ENCODE assay signal across 13 cellular contexts in the genomic region with DNA sequence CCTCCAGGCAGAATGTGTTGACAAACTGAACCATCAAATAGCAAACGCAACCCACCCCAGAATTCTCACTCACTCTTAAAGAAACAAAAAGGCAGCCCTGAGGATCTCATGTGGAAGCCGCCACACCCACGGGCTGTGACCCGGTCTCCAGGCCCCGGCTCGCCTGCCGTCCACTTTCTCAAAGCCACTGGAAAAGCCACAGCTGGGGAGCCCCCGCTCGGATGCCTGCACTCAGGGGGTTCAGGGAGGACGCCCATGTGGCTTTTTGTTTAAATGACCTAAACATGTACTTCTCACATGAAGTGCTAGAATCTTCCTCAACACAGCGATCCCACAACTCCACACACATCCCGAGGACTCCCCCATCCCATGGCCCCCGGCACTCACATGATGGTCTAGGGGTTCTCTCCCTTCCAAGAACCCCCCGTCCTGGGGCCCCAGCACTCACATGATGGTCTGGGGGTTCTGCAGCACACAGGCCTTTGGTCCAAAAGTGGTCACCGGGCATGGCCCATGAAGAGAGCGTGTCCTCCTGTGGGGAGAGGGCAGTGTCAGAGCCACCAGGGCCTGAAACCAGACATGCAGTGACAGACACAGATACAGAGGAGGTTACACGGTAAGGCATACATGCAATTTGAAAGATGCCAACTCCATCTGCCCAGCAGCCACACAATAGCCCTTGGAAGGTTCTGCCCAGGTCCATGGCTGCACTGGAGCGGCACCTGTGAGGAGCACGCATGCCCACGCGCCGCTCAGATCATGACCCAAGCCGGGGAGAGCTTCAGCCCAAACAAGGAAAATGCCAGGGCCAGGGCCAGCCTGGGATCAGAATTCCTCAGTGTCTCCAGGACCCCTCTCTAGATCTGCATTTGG. TPM values are rescaled to one million over a fixed set of nuclear protein-coding genes. Genes with fewer than 3 reads are reported as not detected.
A peak's percentile ranks its signal among the peaks of the same experiment; 100 is the strongest.
DNase-seq lines count a peak whose midpoint lies in the region; ATAC-seq and TF ChIP-seq lines count a peak whose summit lies in the region.
"Had no signal": no experiment of that assay in that cellular context is flagged by ENCODE, and none has a peak within 500 bp of the region (broad histone marks: within the 10 kb centered on the region; RNA-seq: fewer than 3 reads in every experiment).

No MANE protein-coding gene starts in this region.

- H3K36me3 ChIP-seq in esophagus squamous epithelium, result peaks cover 26 to 87% (median 33%) of the 10 kb centered on the region in 3 donors

- POLR2A ChIA-PET in RWPE1 (lab: Yijun Ruan, JAX; ENCODE audit: low non-redundant PET), result interaction anchor here (0.6 kb wide), 1 partner anchor 186 kb away, joined by 3 read pairs; no protein-coding TSS in a partner anchor

- intact Hi-C loops in esophagus squamous epithelium (cut with DNase I), result no loop called here

- TF ChIP-seq CTCF in RWPE1 (conservative IDR thresholded peaks at IDR 0.05; ENCODE audit: low read depth) (no peak), esophagus squamous epithelium (IDR thresholded peaks at IDR 0.05) (no peak)

- H3K9me3 Mint-ChIP-seq in stimulated activated memory B cell treated with anti-CD40 and anti-IgM and Interleukin-4, amounts not matched to agents 10 μg/mL and 1 μg/mL and 100 μg/mL, for 72 hours, result no peaks in the 10 kb centered on the region
- H3K9me3 Mint-ChIP-seq: IgD-negative memory B cell had no signal

- H3K27ac ChIP-seq in RWPE1, result peak overlapping the region; percentile 89
- no peak overlapping the region for H3K27ac ChIP-seq in esophagus squamous epithelium

- peak; percentile 8 for DNase-seq in D341Med (ENCODE audit: low spot score)
- DNase-seq in RWPE1 (ENCODE audit: low spot score), result no peak
- peak; percentile 44 for DNase-seq in islet precursor cell
- DNase-seq in activated CD4-positive, alpha-beta T cell treated with anti-CD3 and anti-CD28 coated beads, Interleukin-2, amount 50 U/mL, for 1 hour, result no peak
- no peak for DNase-seq in esophagus squamous epithelium (lab: John Stamatoyannopoulos, UW)
- DNase-seq: HCEC 1CT, NCI-H1436, NCI-H2081 treated with DMSO at 0.1 percent for 48 hours, NCI-H524, RPMI8226 had no signal

- no peaks in the 10 kb centered on the region for H3K9me3 ChIP-seq in esophagus squamous epithelium

- H3K36me3 Mint-ChIP-seq in stimulated activated memory B cell treated with anti-CD40 and anti-IgM and Interleukin-4, amounts not matched to agents 10 μg/mL and 1 μg/mL and 100 μg/mL, for 72 hours, result peaks cover 58% of the 10 kb centered on the region
- H3K36me3 Mint-ChIP-seq: IgD-negative memory B cell had no signal

- H3K4me3 ChIP-seq in esophagus squamous epithelium, result no peak overlapping the region

- no peak for TF ChIP-seq POLR2A in esophagus squamous epithelium (IDR thresholded peaks at IDR 0.05)

- H3K27me3 Mint-ChIP-seq in stimulated activated memory B cell treated with anti-CD40 and anti-IgM and Interleukin-4, amounts not matched to agents 10 μg/mL and 1 μg/mL and 100 μg/mL, for 72 hours, result no peaks in the 10 kb centered on the region
- H3K27me3 Mint-ChIP-seq: IgD-negative memory B cell had no signal

- CTCF ChIA-PET in RWPE1 (lab: Yijun Ruan, JAX), result no interaction called here

- H3K4me1 ChIP-seq in esophagus squamous epithelium, result peaks cover 14 to 28% (median 18%) of the 10 kb centered on the region in 3 donors

- H3K4me3 Mint-ChIP-seq in stimulated activated memory B cell treated with anti-CD40 and anti-IgM and Interleukin-4, amounts not matched to agents 10 μg/mL and 1 μg/mL and 100 μg/mL, for 72 hours, result no peak overlapping the region
- H3K4me3 Mint-ChIP-seq: IgD-negative memory B cell had no signal

- H3K4me1 Mint-ChIP-seq in stimulated activated memory B cell treated with anti-CD40 and anti-IgM and Interleukin-4, amounts not matched to agents 10 μg/mL and 1 μg/mL and 100 μg/mL, for 72 hours, result peaks cover 27% of the 10 kb centered on the region

- peak overlapping the region; percentile 66 for H3K27ac Mint-ChIP-seq in stimulated activated memory B cell treated with anti-CD40 and anti-IgM and Interleukin-4, amounts not matched to agents 10 μg/mL and 1 μg/mL and 100 μg/mL, for 72 hours

- ATAC-seq in stimulated activated memory B cell treated with anti-CD40 and anti-IgM and Interleukin-4, amounts not matched to agents 10 μg/mL and 1 μg/mL and 100 μg/mL, for 72 hours, result no peak
- no peak for ATAC-seq in GM18511 (IDR thresholded peaks at IDR 0.05; ENCODE audit: unreplicated experiment)

- whole genome bisulfite sequencing in esophagus squamous epithelium, 2 donors, result 92 to 97% methylated on average over 13 to 15 of the region's 23 CpGs

- no peaks in the 10 kb centered on the region for H3K27me3 ChIP-seq in esophagus squamous epithelium

RNA-seq across cellular contexts. Expression of gene NADK, which starts 16.5 kb away (rescaled TPM):
- 10 to 100 TPM; 36.1 to 57.6 (median 39.5) TPM for total RNA-seq in esophagus squamous epithelium

RNA-seq across cellular contexts. Expression of gene CDK11A, which starts 37.6 kb away (rescaled TPM):
- total RNA-seq in esophagus squamous epithelium, result 10 to 100 TPM; 12.7 to 32.2 (median 22.4) TPM

Comparison
In these comparisons a context has a peak if more than half of its experiments do, and no peak if none do; other contexts are left out.
1. DNase-seq: peak in D341Med (single experiment) and islet precursor cell (single experiment); none in RWPE1 (single experiment), activated CD4-positive, alpha-beta T cell treated with anti-CD3 and anti-CD28 coated beads, Interleukin-2, amount 50 U/mL, for 1 hour (single experiment) and esophagus squamous epithelium (single experiment).